In genomic region chr9:88808019-88808656, GRCh38 we compare ENCODE assay signal across 1 cellular context.
TF ChIP-seq lines count a peak whose summit lies in the region.

No MANE protein-coding gene starts in this region.

TF ChIP-seq in IMR-90, 13 proteins besides CTCF, POLR2A, EP300 and RAD21 (continued from another document):
- TF ChIP-seq RFX5 (IDR thresholded peaks at IDR 0.05; ENCODE audit: low read depth, low read length), result no peak
- TF ChIP-seq FOS (IDR thresholded peaks at IDR 0.05; ENCODE audit: low read depth, low read length), result no peak
- TF ChIP-seq MAZ (IDR thresholded peaks at IDR 0.05; ENCODE audit: borderline replicate concordance, low read depth, low read length), result no peak
- TF ChIP-seq CEBPB (IDR thresholded peaks at IDR 0.05; ENCODE audit: low read depth, low read length), result no peak
